ENCODE assay signal across 18 cellular contexts in genomic region chr19:9076886-9077285, GRCh38. TPM values are rescaled to one million over a fixed set of nuclear protein-coding genes. Genes with fewer than 3 reads are reported as not detected.
DNase-seq lines count a peak whose midpoint lies in the region; ATAC-seq and TF ChIP-seq lines count a peak whose summit lies in the region.
"Had no signal": no experiment of that assay in that cellular context is flagged by ENCODE, and none has a peak within 500 bp of the region (broad histone marks: within the 10 kb centered on the region; RNA-seq: fewer than 3 reads in every experiment).

No MANE protein-coding gene starts in this region.

- ATAC-seq in stimulated activated naive CD8-positive, alpha-beta T cell treated with anti-CD3 and anti-CD28 coated beads, Interleukin-15, Interleukin-2, amounts not matched to agents 100 U/mL and 50 U/mL, for 24 hours: no peak
- ATAC-seq in HG02852 (IDR thresholded peaks at IDR 0.05; ENCODE audit: unreplicated experiment): no peak
- ATAC-seq in HG03135 (IDR thresholded peaks at IDR 0.05; ENCODE audit: unreplicated experiment): no peak
- ATAC-seq: CD8-positive, alpha-beta T cell had no signal

- TF ChIP-seq EP300 in Ishikawa (IDR thresholded peaks at IDR 0.05; ENCODE audit: borderline replicate concordance) (no peak), sigmoid colon (IDR thresholded peaks at IDR 0.05) (no peak)

- no peaks in the 10 kb centered on the region for H3K36me3 ChIP-seq in sigmoid colon
- no peaks in the 10 kb centered on the region for H3K36me3 ChIP-seq in HAP-1 (replicated peaks)

- H3K27me3 Mint-ChIP-seq in chondrocyte (ENCODE audit: low read depth): no peaks in the 10 kb centered on the region
- no peaks in the 10 kb centered on the region for H3K27me3 Mint-ChIP-seq in mesothelial cell of epicardium (ENCODE audit: low read depth)

- H3K9me3 Mint-ChIP-seq in chondrocyte (ENCODE audit: low read depth) (no peaks in the 10 kb centered on the region), mesothelial cell of epicardium (no peaks in the 10 kb centered on the region)
- H3K9me3 Mint-ChIP-seq: CD14-positive monocyte; CD8-positive, alpha-beta T cell; HFFc6 had no signal

- no peak for TF ChIP-seq CTCF in chondrocyte (IDR thresholded peaks at IDR 0.05)
- no peak for TF ChIP-seq CTCF in mesothelial cell of epicardium (IDR thresholded peaks at IDR 0.05; ENCODE audit: unreplicated experiment)
- TF ChIP-seq CTCF in sigmoid colon (IDR thresholded peaks at IDR 0.05): no peak

- H3K4me1 Mint-ChIP-seq in chondrocyte (ENCODE audit: low read depth): peaks cover 17% of the 10 kb centered on the region
- peaks cover 32% of the 10 kb centered on the region for H3K4me1 Mint-ChIP-seq in mesothelial cell of epicardium
- H3K4me1 Mint-ChIP-seq: CD14-positive monocyte had no signal

- H3K9me3 ChIP-seq in sigmoid colon (no peaks in the 10 kb centered on the region), HAP-1 (no peaks in the 10 kb centered on the region)

- H3K27ac ChIP-seq in sigmoid colon: peak overlapping the region in 3 of 4 donors; percentile 1 to 89 (median 73)

- no peak overlapping the region for H3K4me3 ChIP-seq in sigmoid colon
- H3K4me3 ChIP-seq in HAP-1: no peak overlapping the region

- intact Hi-C loops in sigmoid colon (cut with DNase I): loop anchor here (5.0 kb wide), 1 partner anchor 245 kb away; the partner anchor contains the start of genes MBD3L1 and ZNF558

- H3K27me3 ChIP-seq in sigmoid colon (no peaks in the 10 kb centered on the region), HAP-1 (ENCODE audit: low read depth) (no peaks in the 10 kb centered on the region)

- no peak for TF ChIP-seq POLR2A in sigmoid colon (IDR thresholded peaks at IDR 0.05)

- 84 to 85% methylated on average over 9 of the region's 9 CpGs for WGBS in sigmoid colon, 2 donors

- DNase-seq in chondrocyte (ENCODE audit: low spot score) (no peak), mesothelial cell of epicardium (ENCODE audit: low spot score in 2 of 2, unreplicated experiment in 2 of 2) (no peak), sigmoid colon (no peak), HAP-1 (ENCODE audit: low spot score in 2 of 2) (no peak)
- no peak for DNase-seq in stimulated activated naive CD8-positive, alpha-beta T cell treated with anti-CD3 and anti-CD28 coated beads, Interleukin-15, Interleukin-2, amounts not matched to agents 100 U/mL and 50 U/mL, for 24 hours
- DNase-seq: CD8-positive, alpha-beta T cell; COR-L47; DMS53; GF-D8; H7; HFFc6; KBM-7 had no signal

- no peaks in the 10 kb centered on the region for H3K36me3 Mint-ChIP-seq in chondrocyte (ENCODE audit: low read depth)
- no peaks in the 10 kb centered on the region for H3K36me3 Mint-ChIP-seq in mesothelial cell of epicardium
- H3K36me3 Mint-ChIP-seq: CD14-positive monocyte; CD8-positive, alpha-beta T cell had no signal

- H3K4me3 Mint-ChIP-seq in chondrocyte (ENCODE audit: unreplicated experiment) (no peak overlapping the region), mesothelial cell of epicardium (no peak overlapping the region)
- H3K4me3 Mint-ChIP-seq: CD14-positive monocyte; CD8-positive, alpha-beta T cell; HFFc6 had no signal

- H3K27ac Mint-ChIP-seq in chondrocyte (ENCODE audit: unreplicated experiment) (peak overlapping the region; percentile 32), mesothelial cell of epicardium (peak overlapping the region; percentile 56)
- H3K27ac Mint-ChIP-seq: CD8-positive, alpha-beta T cell; HFFc6 had no signal

- in situ Hi-C loops in HAP-1 (cut with MboI; ENCODE audit: low sequenced_read_pairs): no loop called here

- H3K4me1 ChIP-seq in sigmoid colon (peaks cover 0 to 27% (median 23%) of the 10 kb centered on the region in 4 donors), HAP-1 (peaks cover 11% of the 10 kb centered on the region)

- TF ChIP-seq RAD21 in Ishikawa (IDR thresholded peaks at IDR 0.05; ENCODE audit: low read depth): no peak

TF ChIP-seq in Ishikawa, 13 proteins besides CTCF, POLR2A, EP300 and RAD21:
- TF ChIP-seq TCF12 (IDR thresholded peaks at IDR 0.05; ENCODE audit: low read depth): peak; percentile 23; the same call in 1 of the 2 replicates
- TF ChIP-seq ZBTB7A (IDR thresholded peaks at IDR 0.05; ENCODE audit: low read depth): no peak
- TF ChIP-seq TEAD4 (IDR thresholded peaks at IDR 0.05): no peak
- no peak for TF ChIP-seq CEBPB (IDR thresholded peaks at IDR 0.05)
- TF ChIP-seq, protein P1, sequence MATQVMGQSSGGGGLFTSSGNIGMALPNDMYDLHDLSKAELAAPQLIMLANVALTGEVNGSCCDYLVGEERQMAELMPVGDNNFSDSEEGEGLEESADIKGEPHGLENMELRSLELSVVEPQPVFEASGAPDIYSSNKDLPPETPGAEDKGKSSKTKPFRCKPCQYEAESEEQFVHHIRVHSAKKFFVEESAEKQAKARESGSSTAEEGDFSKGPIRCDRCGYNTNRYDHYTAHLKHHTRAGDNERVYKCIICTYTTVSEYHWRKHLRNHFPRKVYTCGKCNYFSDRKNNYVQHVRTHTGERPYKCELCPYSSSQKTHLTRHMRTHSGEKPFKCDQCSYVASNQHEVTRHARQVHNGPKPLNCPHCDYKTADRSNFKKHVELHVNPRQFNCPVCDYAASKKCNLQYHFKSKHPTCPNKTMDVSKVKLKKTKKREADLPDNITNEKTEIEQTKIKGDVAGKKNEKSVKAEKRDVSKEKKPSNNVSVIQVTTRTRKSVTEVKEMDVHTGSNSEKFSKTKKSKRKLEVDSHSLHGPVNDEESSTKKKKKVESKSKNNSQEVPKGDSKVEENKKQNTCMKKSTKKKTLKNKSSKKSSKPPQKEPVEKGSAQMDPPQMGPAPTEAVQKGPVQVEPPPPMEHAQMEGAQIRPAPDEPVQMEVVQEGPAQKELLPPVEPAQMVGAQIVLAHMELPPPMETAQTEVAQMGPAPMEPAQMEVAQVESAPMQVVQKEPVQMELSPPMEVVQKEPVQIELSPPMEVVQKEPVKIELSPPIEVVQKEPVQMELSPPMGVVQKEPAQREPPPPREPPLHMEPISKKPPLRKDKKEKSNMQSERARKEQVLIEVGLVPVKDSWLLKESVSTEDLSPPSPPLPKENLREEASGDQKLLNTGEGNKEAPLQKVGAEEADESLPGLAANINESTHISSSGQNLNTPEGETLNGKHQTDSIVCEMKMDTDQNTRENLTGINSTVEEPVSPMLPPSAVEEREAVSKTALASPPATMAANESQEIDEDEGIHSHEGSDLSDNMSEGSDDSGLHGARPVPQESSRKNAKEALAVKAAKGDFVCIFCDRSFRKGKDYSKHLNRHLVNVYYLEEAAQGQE (IDR thresholded peaks at IDR 0.05; ENCODE audit: low read depth): no peak
- no peak for TF ChIP-seq CREB1 (IDR thresholded peaks at IDR 0.05; ENCODE audit: low read depth)
- TF ChIP-seq NFIC (IDR thresholded peaks at IDR 0.05): no peak

RNA-seq across cellular contexts. Expression of gene OR1M1, which starts 10.0 kb away (rescaled TPM):
- not detected in 3 replicates for total RNA-seq in chondrocyte
- total RNA-seq in mesothelial cell of epicardium: not detected in 3 replicates
- not detected for total RNA-seq in sigmoid colon
- not detected for polyA plus RNA-seq in sigmoid colon
- total RNA-seq: A673; CD8-positive, alpha-beta T cell; H7; HFFc6 had no signal
- polyA plus RNA-seq: BJ, CD14-positive monocyte had no signal

RNA-seq across cellular contexts. Expression of gene OR7G2, which starts 30.4 kb away (rescaled TPM):
- total RNA-seq in chondrocyte (not detected in 3 replicates), mesothelial cell of epicardium (not detected in 3 replicates), sigmoid colon (not detected)
- polyA plus RNA-seq in sigmoid colon: not detected
- total RNA-seq: A673; CD8-positive, alpha-beta T cell; H7; HFFc6 had no signal
- polyA plus RNA-seq: BJ, CD14-positive monocyte had no signal

RNA-seq across cellular contexts. Expression of gene OR7G1, which starts 38.7 kb away (rescaled TPM):
- total RNA-seq in chondrocyte: not detected in 3 replicates
- total RNA-seq in mesothelial cell of epicardium: not detected in 3 replicates
- total RNA-seq in sigmoid colon: not detected
- polyA plus RNA-seq in sigmoid colon: not detected
- total RNA-seq: A673; CD8-positive, alpha-beta T cell; H7; HFFc6 had no signal
- polyA plus RNA-seq: BJ, CD14-positive monocyte had no signal

RNA-seq across cellular contexts. Expression of gene OR7G3, which starts 49.9 kb away (rescaled TPM):
- total RNA-seq in chondrocyte (not detected in 3 replicates), mesothelial cell of epicardium (not detected in 3 replicates), sigmoid colon (not detected)
- polyA plus RNA-seq in sigmoid colon: not detected
- total RNA-seq: A673; CD8-positive, alpha-beta T cell; H7; HFFc6 had no signal
- polyA plus RNA-seq: BJ, CD14-positive monocyte had no signal
